Comparison of ENCODE assay signal across 18 cellular contexts in genomic region chr17:78997881-78998280, GRCh38. TPM values are rescaled to one million over a fixed set of nuclear protein-coding genes. Genes with fewer than 3 reads are reported as not detected.
A peak's percentile ranks its signal among the peaks of the same experiment; 100 is the strongest.
DNase-seq lines count a peak whose midpoint lies in the region; ATAC-seq and TF ChIP-seq lines count a peak whose summit lies in the region.
"Had no signal": no experiment of that assay in that cellular context is flagged by ENCODE, and none has a peak within 500 bp of the region (broad histone marks: within the 10 kb centered on the region; RNA-seq: fewer than 3 reads in every experiment).

No MANE protein-coding gene starts in this region.

- peaks cover 56% of the 10 kb centered on the region for H4K20me1 ChIP-seq in osteoblast (ENCODE audit: insufficient read depth, low read length)

- no peaks in the 10 kb centered on the region for H3K9me3 ChIP-seq in esophagus squamous epithelium
- no peaks in the 10 kb centered on the region for H3K9me3 ChIP-seq in osteoblast (ENCODE audit: low read depth, low read length)
- H3K9me3 ChIP-seq: ovary had no signal

- H3K4me2 ChIP-seq in osteoblast (ENCODE audit: insufficient read depth, low read length), result no peak overlapping the region

- peak overlapping the region in 3 of 4 donors; percentile 40 to 67 (median 66) for H3K27ac ChIP-seq in esophagus squamous epithelium
- H3K27ac ChIP-seq in osteoblast (ENCODE audit: low read depth, low read length), result no peak overlapping the region
- H3K27ac ChIP-seq: ovary had no signal

- H3K27me3 ChIP-seq in esophagus squamous epithelium (no peaks in the 10 kb centered on the region), osteoblast (ENCODE audit: insufficient read depth, low read length) (no peaks in the 10 kb centered on the region)
- H3K27me3 ChIP-seq: ovary had no signal

- H2AFZ ChIP-seq in osteoblast (ENCODE audit: low read length), result no peak overlapping the region

- TF ChIP-seq CTCF in esophagus squamous epithelium (IDR thresholded peaks at IDR 0.05) (no peak), osteoblast (IDR thresholded peaks at IDR 0.05; ENCODE audit: extremely low read depth, low read depth, low read length) (no peak)

- H3K36me3 ChIP-seq in esophagus squamous epithelium (peaks cover 20 to 97% (median 20%) of the 10 kb centered on the region in 3 donors), osteoblast (ENCODE audit: insufficient read depth, low read length) (peaks cover 39% of the 10 kb centered on the region)
- H3K36me3 ChIP-seq: ovary had no signal

- no peak overlapping the region for H3K4me3 ChIP-seq in esophagus squamous epithelium
- H3K4me3 ChIP-seq in osteoblast (ENCODE audit: insufficient read depth, low read length), result no peak overlapping the region
- H3K4me3 ChIP-seq: ovary had no signal

- peaks cover 14 to 45% (median 29%) of the 10 kb centered on the region in 3 donors for H3K4me1 ChIP-seq in esophagus squamous epithelium
- H3K4me1 ChIP-seq in osteoblast (ENCODE audit: insufficient read depth, low read length), result peaks cover 9% of the 10 kb centered on the region

- intact Hi-C loops in Right ventricle myocardium superior (cut with DNase I) (no loop called here), left cardiac atrium (cut with DNase I) (no loop called here), esophagus squamous epithelium (cut with DNase I) (no loop called here)

- ATAC-seq in Right ventricle myocardium superior (ENCODE audit: poor library complexity) (no peak), left cardiac atrium (no peak), GM19463 (IDR thresholded peaks at IDR 0.05; ENCODE audit: unreplicated experiment) (no peak)

- H3K79me2 ChIP-seq in osteoblast (ENCODE audit: insufficient read depth, low read length), result peaks cover 92% of the 10 kb centered on the region

- TF ChIP-seq POLR2A in esophagus squamous epithelium (IDR thresholded peaks at IDR 0.05), result no peak

- DNase-seq in Right ventricle myocardium superior (peak; percentile 35), left cardiac atrium (no peak), esophagus squamous epithelium (lab: John Stamatoyannopoulos, UW) (no peak), osteoblast (ENCODE audit: insufficient read length, low spot score, missing footprints) (peak; percentile 46), NCI-H146 treated with DMSO at 0.1 percent for 48 hours (lab: John Stamatoyannopoulos, UW; ENCODE audit: unreplicated experiment) (no peak)
- no peak for DNase-seq in effector CD8-positive, alpha-beta T cell (lab: John Stamatoyannopoulos, UW)
- DNase-seq in stimulated activated CD4-positive, alpha-beta T cell treated with anti-CD3 and anti-CD28 coated beads, Interleukin-2, amount 100 ng/mL, for 24 hours, result no peak
- DNase-seq: ACHN; activated CD4-positive, alpha-beta memory T cell treated with anti-CD3 and anti-CD28 coated beads, Interleukin-2, amount 10 ng/mL, durations not matched to agents 7 days and 5 days; central memory CD4-positive, alpha-beta T cell; EL; MM.1S; NCI-H187; RPMI8226; T-helper 1 cell; trophoblast cell had no signal

- 49 to 50% methylated on average over 4 to 6 of the region's 6 CpGs for WGBS in esophagus squamous epithelium, 2 donors

RNA-seq across cellular contexts. Expression of gene CANT1, which starts 11.7 kb away (rescaled TPM):
- 29.8 TPM for total RNA-seq in Right ventricle myocardium superior
- 10 to 100 TPM; 30.5 to 33.3 TPM for total RNA-seq in left cardiac atrium
- 10 to 100 TPM; 36.2 to 58.8 (median 38.3) TPM for total RNA-seq in esophagus squamous epithelium
- 49.2 and 51.3 TPM in 2 replicates for total RNA-seq in osteoblast

RNA-seq across cellular contexts. Expression of gene LGALS3BP, which starts 18.2 kb away (rescaled TPM):
- 499 TPM for total RNA-seq in Right ventricle myocardium superior
- total RNA-seq in left cardiac atrium, result 100 to 1,000 TPM; 390 to 448 TPM
- 100 to 1,000 TPM; 172 to 414 (median 262) TPM for total RNA-seq in esophagus squamous epithelium
- 388 and 457 TPM in 2 replicates for total RNA-seq in osteoblast

RNA-seq across cellular contexts. Expression of gene C1QTNF1, which starts 26.1 kb away (rescaled TPM):
- total RNA-seq in Right ventricle myocardium superior, result 143 TPM
- total RNA-seq in left cardiac atrium, result 100 to 1,000 TPM; 377 to 765 TPM
- 10 to 100 TPM in 2 of 4 donors, 1 to 10 TPM in 2; 2.7 to 20.4 (median 6.8) TPM for total RNA-seq in esophagus squamous epithelium
- 13.8 and 14.4 TPM in 2 replicates for total RNA-seq in osteoblast
- total RNA-seq: activated CD4-positive, alpha-beta memory T cell treated with anti-CD3 and anti-CD28 coated beads, Interleukin-2, amount 10 ng/mL, durations not matched to agents 7 days and 5 days had no signal

Comparison
In these comparisons a context has a peak if more than half of its experiments do, and no peak if none do; other contexts are left out.
1. DNase-seq: peak in Right ventricle myocardium superior (single experiment) and osteoblast (single experiment); none in left cardiac atrium (single experiment), esophagus squamous epithelium (single experiment), effector CD8-positive, alpha-beta T cell (single experiment), stimulated activated CD4-positive, alpha-beta T cell treated with anti-CD3 and anti-CD28 coated beads, Interleukin-2, amount 100 ng/mL, for 24 hours (0 of 2) and NCI-H146 treated with DMSO at 0.1 percent for 48 hours (single experiment).